Comparison of ENCODE assay signal across 27 cellular contexts in genomic region chr9:21889673-21890072, GRCh38.
"Had no signal": no experiment of that assay in that cellular context is flagged by ENCODE, and none has a peak within 500 bp of the region (broad histone marks: within the 10 kb centered on the region; RNA-seq: fewer than 3 reads in every experiment).

No MANE protein-coding gene starts in this region.

- H3K27ac Mint-ChIP-seq: activated B cell treated with CpG ODN at 0.5 μM for 24 hours; activated CD8-positive, alpha-beta T cell treated with anti-CD3 and anti-CD28 coated beads for 36 hours; activated naive CD4-positive, alpha-beta T cell treated with anti-CD3 and anti-CD28 coated beads for 36 hours; activated naive CD4-positive, alpha-beta T cell treated with anti-CD3 and anti-CD28 coated beads, Interleukin-2, amount 50 U/mL, for 24 hours; activated naive CD8-positive, alpha-beta T cell treated with anti-CD3 and anti-CD28 coated beads for 36 hours; activated naive CD8-positive, alpha-beta T cell treated with anti-CD3 and anti-CD28 coated beads, Interleukin-2, amount 50 U/mL, for 24 hours; activated T-helper 2 cell treated with anti-CD3 and anti-CD28 coated beads, Interferon-gamma antibody, Interleukin-2, Interleukin-4, amounts not matched to agents 10 μg/mL and 5 μg/mL and 100 μg/mL, durations not matched to agents 14 hours and 24 hours and 36 hours had no signal

- H3K9me3 ChIP-seq: adrenal gland, body of pancreas, colonic mucosa had no signal

- H3K36me3 ChIP-seq: adrenal gland, colonic mucosa had no signal

- H3K27me3 ChIP-seq: adrenal gland, body of pancreas, colonic mucosa, heart left ventricle had no signal

- ATAC-seq: activated CD4-positive, CD25-positive, alpha-beta regulatory T cell treated with anti-CD3 and anti-CD28 coated beads, Interleukin-2, amount 50 U/mL, for 24 hours; activated CD8-positive, alpha-beta T cell treated with anti-CD3 and anti-CD28 coated beads for 36 hours; activated naive CD8-positive, alpha-beta T cell treated with anti-CD3 and anti-CD28 coated beads, Interleukin-2, amount 50 U/mL, for 24 hours; activated T-cell treated with anti-CD3 and anti-CD28 coated beads, Interleukin-2, amount 50 U/mL, for 4 hours; body of pancreas; esophagus mucosa; heart left ventricle had no signal

- H3K4me1 Mint-ChIP-seq: activated B cell treated with CpG ODN at 0.5 μM for 24 hours; activated naive CD4-positive, alpha-beta T cell treated with anti-CD3 and anti-CD28 coated beads, Interleukin-2, amount 50 U/mL, for 24 hours; activated naive CD8-positive, alpha-beta T cell treated with anti-CD3 and anti-CD28 coated beads for 36 hours; activated naive CD8-positive, alpha-beta T cell treated with anti-CD3 and anti-CD28 coated beads, Interleukin-2, amount 50 U/mL, for 24 hours had no signal

- H3K4me3 Mint-ChIP-seq: activated B cell treated with CpG ODN at 0.5 μM for 24 hours; activated CD8-positive, alpha-beta T cell treated with anti-CD3 and anti-CD28 coated beads for 36 hours; activated naive CD4-positive, alpha-beta T cell treated with anti-CD3 and anti-CD28 coated beads for 36 hours; activated naive CD4-positive, alpha-beta T cell treated with anti-CD3 and anti-CD28 coated beads, Interleukin-2, amount 50 U/mL, for 24 hours; activated naive CD8-positive, alpha-beta T cell treated with anti-CD3 and anti-CD28 coated beads for 36 hours; activated naive CD8-positive, alpha-beta T cell treated with anti-CD3 and anti-CD28 coated beads, Interleukin-2, amount 50 U/mL, for 24 hours; activated T-cell treated with anti-CD3 and anti-CD28 coated beads, Interleukin-2, amount 50 U/mL, for 4 hours had no signal

- H3K4me3 ChIP-seq: adrenal gland, body of pancreas, colonic mucosa, heart left ventricle had no signal

- DNase-seq: activated B cell treated with CpG ODN at 0.5 μM for 24 hours; activated CD4-positive, alpha-beta T cell treated with anti-CD3 and anti-CD28 coated beads for 48 hours; activated CD4-positive, alpha-beta T cell treated with anti-CD3 and anti-CD28 coated beads, Interleukin-2, amount 50 U/mL, for 1 hour; activated CD4-positive, alpha-beta T cell treated with anti-CD3 and anti-CD28 coated beads, Interleukin-2, amount 50 U/mL, for 48 hours; activated CD8-positive, alpha-beta memory T cell treated with anti-CD3 and anti-CD28 coated beads for 24 hours; activated CD8-positive, alpha-beta T cell treated with anti-CD3 and anti-CD28 coated beads for 36 hours; activated effector memory CD4-positive, alpha-beta T cell treated with anti-CD3 and anti-CD28 coated beads, Interleukin-2, amount 50 U/mL, for 16 hours; activated naive CD4-positive, alpha-beta T cell treated with anti-CD3 and anti-CD28 coated beads for 36 hours; activated naive CD8-positive, alpha-beta T cell treated with anti-CD3 and anti-CD28 coated beads for 36 hours; activated naive CD8-positive, alpha-beta T cell treated with anti-CD3 and anti-CD28 coated beads, Interleukin-2, amount 50 U/mL, for 24 hours; activated T-cell treated with anti-CD3 and anti-CD28 coated beads, Interleukin-2, amount 50 U/mL, for 4 hours; adrenal gland; amygdala; aorta; body of pancreas; caudate nucleus; colonic mucosa; effector CD8-positive, alpha-beta T cell; foreskin fibroblast; heart left ventricle; T-helper 2 cell had no signal

- H3K27ac ChIP-seq: adrenal gland, body of pancreas, colonic mucosa, heart left ventricle, VCaP had no signal

- H3K27me3 Mint-ChIP-seq: activated B cell treated with CpG ODN at 0.5 μM for 24 hours; activated CD8-positive, alpha-beta T cell treated with anti-CD3 and anti-CD28 coated beads for 36 hours; activated naive CD4-positive, alpha-beta T cell treated with anti-CD3 and anti-CD28 coated beads, Interleukin-2, amount 50 U/mL, for 24 hours; activated naive CD8-positive, alpha-beta T cell treated with anti-CD3 and anti-CD28 coated beads for 36 hours; activated naive CD8-positive, alpha-beta T cell treated with anti-CD3 and anti-CD28 coated beads, Interleukin-2, amount 50 U/mL, for 24 hours had no signal

- H3K4me1 ChIP-seq: adrenal gland, body of pancreas, colonic mucosa, heart left ventricle had no signal

- FAIRE-seq: endometrium had no signal
